ENCODE assay signal across 27 cellular contexts in genomic region chr13:112270951-112271350, GRCh38.
"Had no signal": no experiment of that assay in that cellular context is flagged by ENCODE, and none has a peak within 500 bp of the region (broad histone marks: within the 10 kb centered on the region; RNA-seq: fewer than 3 reads in every experiment).

No MANE protein-coding gene starts in this region.

- H3K4me1 ChIP-seq: left lung, lower lobe of right lung, pancreas, psoas muscle, suprapubic skin, tibial artery, upper lobe of right lung had no signal

- ATAC-seq: activated T-helper 17 cell treated with anti-CD3 and anti-CD28 coated beads, Interleukin-2, amount 50 U/mL, for 72 hours; left lung; lower lobe of right lung; naive thymus-derived CD8-positive, alpha-beta T cell; pancreas; psoas muscle; upper lobe of right lung had no signal

- H3K27me3 ChIP-seq: brain microvascular endothelial cell, tibial artery had no signal

- H3K4me3 ChIP-seq: coronary artery, dorsolateral prefrontal cortex, left lung, lower lobe of right lung, pancreas, psoas muscle, smooth muscle cell, suprapubic skin, tibial artery, upper lobe of right lung had no signal

- H3K36me3 ChIP-seq: brain microvascular endothelial cell, left lung, lower lobe of right lung, pancreas, suprapubic skin, tibial artery, upper lobe of right lung had no signal

- H3K27ac ChIP-seq: brain microvascular endothelial cell, coronary artery, dorsolateral prefrontal cortex, left lung, lower lobe of right lung, pancreas, psoas muscle, suprapubic skin, tibial artery, upper lobe of right lung had no signal

- H3K9me3 ChIP-seq: left lung, lower lobe of right lung, pancreas, psoas muscle, tibial artery, upper lobe of right lung had no signal

- DNase-seq: activated CD4-positive, alpha-beta memory T cell treated with anti-CD3 and anti-CD28 coated beads, Interleukin-2, amount 10 ng/mL, durations not matched to agents 7 days and 5 days; activated CD4-positive, alpha-beta T cell treated with anti-CD3 and anti-CD28 coated beads, Interleukin-2, amount 10 ng/mL, durations not matched to agents 24 days and 14 days; activated CD4-positive, CD25-positive, alpha-beta regulatory T cell treated with anti-CD3 and anti-CD28 coated beads, Interleukin-2, amount 50 U/mL, for 72 hours; activated CD8-positive, alpha-beta memory T cell treated with anti-CD3 and anti-CD28 coated beads, Interleukin-2, amount 50 U/mL, for 48 hours; activated gamma-delta T cell treated with Interleukin-2 at 50 U/mL for 16 hours; activated naive CD4-positive, alpha-beta T cell treated with anti-CD3 and anti-CD28 coated beads, Interleukin-2, amount 50 U/mL, for 16 hours; activated T-cell treated with anti-CD3 and anti-CD28 coated beads, Interleukin-2, amount 50 U/mL, for 24 hours; amniotic stem cell; brain microvascular endothelial cell; dorsolateral prefrontal cortex; effector memory CD4-positive, alpha-beta T cell; kidney glomerular epithelial cell; left lung; lower lobe of right lung; mesenchymal stem cell; naive thymus-derived CD8-positive, alpha-beta T cell; nucleus accumbens; pancreas; psoas muscle; stimulated activated CD4-positive, alpha-beta T cell treated with anti-CD3 and anti-CD28 coated beads, Interleukin-2, amount 100 ng/mL, for 24 hours; stimulated activated naive B cell treated with anti-CD40 and anti-IgM and Interleukin-4, amounts not matched to agents 10 μg/mL and 1 μg/mL and 100 μg/mL, for 72 hours; tibial artery; upper lobe of right lung had no signal
